Comparison of ENCODE assay signal across 18 cellular contexts in genomic region chr12:2803635-2804380, GRCh38. TPM values are rescaled to one million over a fixed set of nuclear protein-coding genes. Genes with fewer than 3 reads are reported as not detected.
DNase-seq lines count a peak whose midpoint lies in the region; ATAC-seq and TF ChIP-seq lines count a peak whose summit lies in the region.
"Had no signal": no experiment of that assay in that cellular context is flagged by ENCODE, and none has a peak within 500 bp of the region (broad histone marks: within the 10 kb centered on the region; RNA-seq: fewer than 3 reads in every experiment).

No MANE protein-coding gene starts in this region.

- no peaks in the 10 kb centered on the region for H3K27me3 ChIP-seq in OCI-LY3 (ENCODE audit: low read depth, low read length)
- H3K27me3 ChIP-seq: upper lobe of right lung had no signal

- TF ChIP-seq CTCF in OCI-LY3 (IDR thresholded peaks at IDR 0.05; ENCODE audit: low read depth, low read length) (no peak), fibroblast of villous mesenchyme (IDR thresholded peaks at IDR 0.05; ENCODE audit: insufficient read depth, low read depth, low read length) (no peak)

- DNase-seq in activated T-cell treated with anti-CD3 and anti-CD28 coated beads, Interleukin-2, amount 50 U/mL, for 72 hours, result no peak
- no peak for DNase-seq in activated T-cell treated with anti-CD3 and anti-CD28 coated beads, Interleukin-2, amount 50 U/mL, for 4 hours
- DNase-seq in fibroblast of villous mesenchyme (ENCODE audit: low read depth) (peak; percentile 64), NCI-H748 treated with DMSO at 0.1 percent for 48 hours (lab: John Stamatoyannopoulos, UW) (no peak)
- peak; percentile 27 for DNase-seq in stimulated activated naive B cell treated with anti-CD40 and anti-IgM and Interleukin-4, amounts not matched to agents 10 μg/mL and 1 μg/mL and 100 μg/mL, for 72 hours
- DNase-seq: activated naive CD4-positive, alpha-beta T cell treated with anti-CD3 and anti-CD28 coated beads, Interleukin-2, amount 50 U/mL, for 16 hours; Karpas-422; NCI-H1417 treated with DMSO at 0.1 percent for 48 hours; SK-N-SH; stimulated activated CD4-positive, alpha-beta T cell treated with anti-CD3 and anti-CD28 coated beads, Interleukin-2, amount 100 ng/mL, for 24 hours; upper lobe of right lung had no signal

- H3K27me3 Mint-ChIP-seq in activated T-cell treated with anti-CD3 and anti-CD28 coated beads, Interleukin-2, amount 50 U/mL, for 72 hours (ENCODE audit: low read depth), result no peaks in the 10 kb centered on the region
- no peaks in the 10 kb centered on the region for H3K27me3 Mint-ChIP-seq in activated T-cell treated with anti-CD3 and anti-CD28 coated beads, Interleukin-2, amount 50 U/mL, for 4 hours (ENCODE audit: low read depth)
- H3K27me3 Mint-ChIP-seq in stimulated activated naive B cell treated with anti-CD40 and anti-IgM and Interleukin-4, amounts not matched to agents 10 μg/mL and 1 μg/mL and 100 μg/mL, for 72 hours, result no peaks in the 10 kb centered on the region

- H3K4me1 ChIP-seq in OCI-LY3 (ENCODE audit: low read length), result peaks cover 21% of the 10 kb centered on the region
- H3K4me1 ChIP-seq: HAP-1, upper lobe of right lung had no signal

- peaks cover 5 to 21% of the 10 kb centered on the region in 2 donors for H3K36me3 Mint-ChIP-seq in activated T-cell treated with anti-CD3 and anti-CD28 coated beads, Interleukin-2, amount 50 U/mL, for 72 hours (ENCODE audit: insufficient read depth in 2 of 2)
- peaks cover 46% of the 10 kb centered on the region for H3K36me3 Mint-ChIP-seq in activated T-cell treated with anti-CD3 and anti-CD28 coated beads, Interleukin-2, amount 50 U/mL, for 4 hours (ENCODE audit: insufficient read depth)
- peaks cover 39 to 66% of the 10 kb centered on the region in 2 donors for H3K36me3 Mint-ChIP-seq in stimulated activated naive B cell treated with anti-CD40 and anti-IgM and Interleukin-4, amounts not matched to agents 10 μg/mL and 1 μg/mL and 100 μg/mL, for 72 hours

- H3K36me3 ChIP-seq in OCI-LY3 (replicated peaks; ENCODE audit: low read depth, low read length), result peaks cover 70% of the 10 kb centered on the region

- no peaks in the 10 kb centered on the region for H3K9me3 Mint-ChIP-seq in activated T-cell treated with anti-CD3 and anti-CD28 coated beads, Interleukin-2, amount 50 U/mL, for 72 hours
- no peaks in the 10 kb centered on the region for H3K9me3 Mint-ChIP-seq in activated T-cell treated with anti-CD3 and anti-CD28 coated beads, Interleukin-2, amount 50 U/mL, for 4 hours
- H3K9me3 Mint-ChIP-seq in stimulated activated naive B cell treated with anti-CD40 and anti-IgM and Interleukin-4, amounts not matched to agents 10 μg/mL and 1 μg/mL and 100 μg/mL, for 72 hours, result no peaks in the 10 kb centered on the region

- no peak for ATAC-seq in activated T-cell treated with anti-CD3 and anti-CD28 coated beads, Interleukin-2, amount 50 U/mL, for 72 hours (replicated peaks in 1 of 2)
- ATAC-seq in activated T-cell treated with anti-CD3 and anti-CD28 coated beads, Interleukin-2, amount 50 U/mL, for 4 hours, result no peak
- peak; percentile 68 to 78 for ATAC-seq in stimulated activated naive B cell treated with anti-CD40 and anti-IgM and Interleukin-4, amounts not matched to agents 10 μg/mL and 1 μg/mL and 100 μg/mL, for 72 hours (replicated peaks)
- ATAC-seq in GM21390 (IDR thresholded peaks at IDR 0.05; ENCODE audit: unreplicated experiment), result no peak
- ATAC-seq in HG03108 (IDR thresholded peaks at IDR 0.05; ENCODE audit: unreplicated experiment), result no peak
- ATAC-seq: upper lobe of right lung had no signal

- H3K4me3 ChIP-seq in OCI-LY3 (ENCODE audit: low read length) (no peak overlapping the region), fibroblast of villous mesenchyme (ENCODE audit: low read depth, low read length) (peak overlapping the region; percentile 2)
- H3K4me3 ChIP-seq: HAP-1, upper lobe of right lung had no signal

- peak overlapping the region; percentile 49 for H3K27ac ChIP-seq in OCI-LY3 (ENCODE audit: low read length)
- H3K27ac ChIP-seq: upper lobe of right lung had no signal

- H3K4me2 ChIP-seq in OCI-LY3 (ENCODE audit: low read length), result peak overlapping the region; percentile 24; the same call in 1 of the 2 replicates
- H3K4me2 ChIP-seq: SK-N-SH had no signal

- no peaks in the 10 kb centered on the region for H3K9me3 ChIP-seq in OCI-LY3 (ENCODE audit: insufficient read depth, low read length)
- H3K9me3 ChIP-seq: HAP-1, SK-N-SH, upper lobe of right lung had no signal

- H4K20me1 ChIP-seq in OCI-LY3 (ENCODE audit: insufficient read depth, low read length), result no peaks in the 10 kb centered on the region

- H3K9ac ChIP-seq in OCI-LY3 (ENCODE audit: low read length), result no peak overlapping the region
- H3K9ac ChIP-seq: SK-N-SH had no signal

- peak overlapping the region; percentile 62 for H3K27ac Mint-ChIP-seq in activated T-cell treated with anti-CD3 and anti-CD28 coated beads, Interleukin-2, amount 50 U/mL, for 72 hours
- H3K27ac Mint-ChIP-seq in stimulated activated naive B cell treated with anti-CD40 and anti-IgM and Interleukin-4, amounts not matched to agents 10 μg/mL and 1 μg/mL and 100 μg/mL, for 72 hours, result peak overlapping the region; percentile 95

- peaks cover 3% of the 10 kb centered on the region for H3K4me1 Mint-ChIP-seq in activated T-cell treated with anti-CD3 and anti-CD28 coated beads, Interleukin-2, amount 50 U/mL, for 72 hours (ENCODE audit: low read depth)
- peaks cover under 1% of the 10 kb centered on the region for H3K4me1 Mint-ChIP-seq in activated T-cell treated with anti-CD3 and anti-CD28 coated beads, Interleukin-2, amount 50 U/mL, for 4 hours (ENCODE audit: low read depth)
- H3K4me1 Mint-ChIP-seq in stimulated activated naive B cell treated with anti-CD40 and anti-IgM and Interleukin-4, amounts not matched to agents 10 μg/mL and 1 μg/mL and 100 μg/mL, for 72 hours, result peaks cover 29 to 39% of the 10 kb centered on the region in 2 donors

- H2AFZ ChIP-seq in OCI-LY3 (ENCODE audit: low read depth, low read length), result no peak overlapping the region

- no peak overlapping the region for H3K4me3 Mint-ChIP-seq in activated T-cell treated with anti-CD3 and anti-CD28 coated beads, Interleukin-2, amount 50 U/mL, for 72 hours
- H3K4me3 Mint-ChIP-seq in activated T-cell treated with anti-CD3 and anti-CD28 coated beads, Interleukin-2, amount 50 U/mL, for 4 hours, result no peak overlapping the region
- peak overlapping the region in 1 of 2 donors; percentile 8 for H3K4me3 Mint-ChIP-seq in stimulated activated naive B cell treated with anti-CD40 and anti-IgM and Interleukin-4, amounts not matched to agents 10 μg/mL and 1 μg/mL and 100 μg/mL, for 72 hours

- H3K79me2 ChIP-seq in OCI-LY3 (ENCODE audit: low read length), result peaks cover 1% of the 10 kb centered on the region; the same call in 1 of the 2 replicates

RNA-seq across cellular contexts. Expression of gene ITFG2, which starts 8.7 kb away (rescaled TPM):
- total RNA-seq in activated T-cell treated with anti-CD3 and anti-CD28 coated beads, Interleukin-2, amount 50 U/mL, for 72 hours, result 10 to 100 TPM; 19.2 to 20.3 TPM
- total RNA-seq in activated T-cell treated with anti-CD3 and anti-CD28 coated beads, Interleukin-2, amount 50 U/mL, for 4 hours, result 10 to 100 TPM; 39.7 to 46.9 (median 45.0) TPM
- total RNA-seq in fibroblast of villous mesenchyme, result 21.2 and 22.2 TPM in 2 replicates

RNA-seq across cellular contexts. Expression of gene FKBP4, which starts 9.0 kb away (rescaled TPM):
- total RNA-seq in activated T-cell treated with anti-CD3 and anti-CD28 coated beads, Interleukin-2, amount 50 U/mL, for 72 hours, result 10 to 100 TPM; 64.1 to 75.3 TPM
- 100 to 1,000 TPM; 296 to 336 (median 319) TPM for total RNA-seq in activated T-cell treated with anti-CD3 and anti-CD28 coated beads, Interleukin-2, amount 50 U/mL, for 4 hours
- total RNA-seq in fibroblast of villous mesenchyme, result 25.4 and 51.8 TPM in 2 replicates

RNA-seq across cellular contexts. Expression of gene NRIP2, which starts 31.0 kb away (rescaled TPM):
- not detected for total RNA-seq in activated T-cell treated with anti-CD3 and anti-CD28 coated beads, Interleukin-2, amount 50 U/mL, for 72 hours
- total RNA-seq in activated T-cell treated with anti-CD3 and anti-CD28 coated beads, Interleukin-2, amount 50 U/mL, for 4 hours, result not detected
- total RNA-seq in fibroblast of villous mesenchyme, result under 0.01 and 0.86 TPM in 2 replicates
- total RNA-seq: activated CD8-positive, alpha-beta memory T cell treated with anti-CD3 and anti-CD28 coated beads for 36 hours; renal cortical epithelial cell had no signal

RNA-seq across cellular contexts. Expression of gene TEX52, which starts 53.0 kb away (rescaled TPM):
- total RNA-seq in activated T-cell treated with anti-CD3 and anti-CD28 coated beads, Interleukin-2, amount 50 U/mL, for 72 hours, result under 1 TPM; 0.28 to 0.48 TPM
- not detected for total RNA-seq in activated T-cell treated with anti-CD3 and anti-CD28 coated beads, Interleukin-2, amount 50 U/mL, for 4 hours
- total RNA-seq in fibroblast of villous mesenchyme, result not detected in 2 replicates
- total RNA-seq: activated CD8-positive, alpha-beta memory T cell treated with anti-CD3 and anti-CD28 coated beads for 36 hours; left colon; renal cortical epithelial cell; upper lobe of right lung had no signal

Comparison
In these comparisons a context has a peak if more than half of its experiments do, and no peak if none do; other contexts are left out.
1. ATAC-seq: peak in stimulated activated naive B cell treated with anti-CD40 and anti-IgM and Interleukin-4, amounts not matched to agents 10 μg/mL and 1 μg/mL and 100 μg/mL, for 72 hours (2 of 2); none in activated T-cell treated with anti-CD3 and anti-CD28 coated beads, Interleukin-2, amount 50 U/mL, for 72 hours (0 of 2), activated T-cell treated with anti-CD3 and anti-CD28 coated beads, Interleukin-2, amount 50 U/mL, for 4 hours (0 of 2), GM21390 (single experiment) and HG03108 (single experiment).
2. DNase-seq: peak in fibroblast of villous mesenchyme (single experiment) and stimulated activated naive B cell treated with anti-CD40 and anti-IgM and Interleukin-4, amounts not matched to agents 10 μg/mL and 1 μg/mL and 100 μg/mL, for 72 hours (single experiment); none in activated T-cell treated with anti-CD3 and anti-CD28 coated beads, Interleukin-2, amount 50 U/mL, for 72 hours (0 of 2), activated T-cell treated with anti-CD3 and anti-CD28 coated beads, Interleukin-2, amount 50 U/mL, for 4 hours (single experiment) and NCI-H748 treated with DMSO at 0.1 percent for 48 hours (single experiment).